Comparison of ENCODE assay signal across 9 cellular contexts in the genomic region with DNA sequence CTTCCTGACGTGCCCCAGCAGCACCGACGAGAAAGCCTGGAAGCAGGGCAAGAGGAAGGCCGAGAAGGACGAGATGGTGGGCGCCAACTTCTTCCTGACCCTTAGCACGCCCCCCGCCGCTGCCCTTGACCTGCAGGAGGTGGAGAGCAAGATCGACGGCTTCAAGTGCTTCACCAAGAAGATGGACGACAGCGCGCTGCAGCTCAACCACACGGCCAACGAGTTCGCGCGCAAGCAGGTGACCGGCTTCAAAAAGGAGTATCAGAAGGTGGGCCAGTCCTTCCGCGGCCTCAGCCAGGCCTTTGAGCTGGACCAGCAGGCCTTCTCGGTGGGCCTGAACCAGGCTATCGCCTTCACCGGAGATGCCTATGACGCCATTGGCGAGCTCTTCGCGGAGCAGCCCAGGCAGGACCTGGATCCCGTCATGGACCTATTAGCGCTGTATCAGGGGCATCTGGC. TPM values are rescaled to one million over a fixed set of nuclear protein-coding genes. Genes with fewer than 3 reads are reported as not detected.
A peak's percentile ranks its signal among the peaks of the same experiment; 100 is the strongest.
DNase-seq lines count a peak whose midpoint lies in the region; ATAC-seq and TF ChIP-seq lines count a peak whose summit lies in the region.
"Had no signal": no experiment of that assay in that cellular context is flagged by ENCODE, and none has a peak within 500 bp of the region (broad histone marks: within the 10 kb centered on the region; RNA-seq: fewer than 3 reads in every experiment).

No MANE protein-coding gene starts in this region.

- in situ Hi-C loops in ACHN (cut with HindIII; ENCODE audit: low pct_ligation_motif_present, low pct_unique_long_range_greater_than_20kb, low sequenced_read_pairs) = no loop called here

- WGBS in body of pancreas, 2 donors = 75 to 92% methylated on average over 26 to 28 of the region's 31 CpGs
- WGBS in right lobe of liver (ENCODE audit: insufficient coverage, low coverage, low lambda C conversion rate, missing lambda C conversion rate) = 81% methylated on average over 12 of the region's 31 CpGs
- 80% methylated on average over 28 of the region's 31 CpGs for WGBS in suprapubic skin

- TF ChIP-seq EP300 in suprapubic skin (IDR thresholded peaks at IDR 0.05) = no peak

- H3K4me1 ChIP-seq in body of pancreas (peaks cover 56% of the 10 kb centered on the region), right lobe of liver (peaks cover 0 to 55% (median 10%) of the 10 kb centered on the region in 4 donors), suprapubic skin (peaks cover 67% of the 10 kb centered on the region)

- TF ChIP-seq POLR2A in body of pancreas (IDR thresholded peaks at IDR 0.05) (no peak), right lobe of liver (IDR thresholded peaks at IDR 0.05) (no peak), suprapubic skin (IDR thresholded peaks at IDR 0.05) (no peak)

- DNase-seq in DMS53 (lab: John Stamatoyannopoulos, UW) (peak; percentile 12), DMS53 treated with DMSO at 0.1 percent for 48 hours (lab: John Stamatoyannopoulos, UW; ENCODE audit: unreplicated experiment) (no peak), body of pancreas (peak in 1 of 4 donors; percentile 22), right lobe of liver (peak in 2 of 3 donors; percentile 35 to 52), suprapubic skin (ENCODE audit: low spot score in 2 of 2) (no peak), NCI-H2227 (lab: John Stamatoyannopoulos, UW; ENCODE audit: unreplicated experiment) (no peak), ACHN (no peak), NCI-H146 treated with DMSO at 0.1 percent for 48 hours (lab: John Stamatoyannopoulos, UW; ENCODE audit: unreplicated experiment) (no peak)

- TF ChIP-seq CTCF in body of pancreas (IDR thresholded peaks at IDR 0.05) (no peak), right lobe of liver (IDR thresholded peaks at IDR 0.05) (no peak), suprapubic skin (IDR thresholded peaks at IDR 0.05) (no peak)

- H3K4me3 ChIP-seq in body of pancreas (peak overlapping the region in 1 of 2 donors; percentile 91), right lobe of liver (peak overlapping the region; percentile 88 to 99 (median 94)), suprapubic skin (peak overlapping the region; percentile 82)

- peak overlapping the region in 3 of 4 donors; percentile 33 to 93 (median 57) for H3K27ac ChIP-seq in body of pancreas
- H3K27ac ChIP-seq in right lobe of liver = peak overlapping the region; percentile 83 to 96 (median 95)
- H3K27ac ChIP-seq in suprapubic skin = peak overlapping the region; percentile 88
- H3K27ac ChIP-seq: 22Rv1 had no signal

- no peak for ATAC-seq in body of pancreas
- no peak for ATAC-seq in right lobe of liver

- intact Hi-C loops in body of pancreas (cut with DNase I) (loop anchor here (5.0 to 10.0 kb wide), 2 partner anchors 328 to 636 kb away; no protein-coding TSS in a partner anchor), right lobe of liver (cut with DNase I) (loop anchor here (5.0 to 10.0 kb wide), 3 partner anchors 246 to 328 kb away; no protein-coding TSS in a partner anchor)

- H3K27me3 ChIP-seq in body of pancreas (no peaks in the 10 kb centered on the region), right lobe of liver (no peaks in the 10 kb centered on the region), suprapubic skin (no peaks in the 10 kb centered on the region)

- H3K36me3 ChIP-seq in body of pancreas (replicated peaks in 1 of 2; ENCODE audit: insufficient read depth in 1 of 2, low read depth in 2 of 2) (no peaks in the 10 kb centered on the region), right lobe of liver (no peaks in the 10 kb centered on the region), suprapubic skin (no peaks in the 10 kb centered on the region)

- no peaks in the 10 kb centered on the region for H3K9me3 ChIP-seq in body of pancreas
- no peaks in the 10 kb centered on the region for H3K9me3 ChIP-seq in right lobe of liver
- no peaks in the 10 kb centered on the region for H3K9me3 ChIP-seq in suprapubic skin

RNA-seq across cellular contexts. Expression of a gene that starts 1.6 kb away (rescaled TPM):
- total RNA-seq in body of pancreas (10 to 100 TPM; 22.4 to 24.4 TPM), right lobe of liver (10 to 100 TPM; 14.1 to 35.3 (median 19.4) TPM), suprapubic skin (10 to 100 TPM; 17.9 to 43.2 (median 24.4) TPM)

Comparison
In these comparisons a context has a peak if more than half of its experiments do, and no peak if none do; other contexts are left out.
1. DNase-seq: peak in DMS53 (single experiment) and right lobe of liver (2 of 3); none in DMS53 treated with DMSO at 0.1 percent for 48 hours (single experiment), suprapubic skin (0 of 2), NCI-H2227 (single experiment), ACHN (single experiment) and NCI-H146 treated with DMSO at 0.1 percent for 48 hours (single experiment).
2. Peak in every context shown above with its lines, with median percentiles within 50 percentile points of each other: H3K27ac ChIP-seq.